Comparison of ENCODE assay signal across 24 cellular contexts in the genomic region with DNA sequence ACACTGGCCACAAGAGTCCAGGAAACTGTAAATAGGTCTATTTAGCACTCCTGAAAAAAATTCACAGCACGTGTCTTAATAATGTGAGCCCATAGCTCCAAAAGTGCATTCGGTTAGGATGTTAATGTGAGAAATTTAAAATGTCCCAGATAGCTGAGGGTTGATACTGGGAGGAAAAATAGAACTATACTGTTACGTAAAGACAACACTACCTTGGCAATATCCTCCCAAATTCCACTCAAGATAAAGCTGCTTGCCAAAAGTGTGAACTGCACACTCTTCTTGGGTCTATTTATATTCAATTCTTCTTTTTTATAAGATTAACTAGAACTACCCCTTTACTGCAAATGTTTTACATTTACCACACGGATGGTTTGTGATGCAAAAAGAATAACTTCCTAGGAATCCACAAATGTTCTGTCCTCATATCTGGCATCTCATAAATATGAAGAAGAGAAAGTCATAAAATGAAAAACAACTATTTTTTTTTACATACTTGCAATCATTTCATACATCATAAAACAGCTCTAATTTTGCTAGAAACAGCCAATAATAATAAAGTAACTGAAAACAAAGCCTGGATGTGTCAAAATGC. TPM values are rescaled to one million over a fixed set of nuclear protein-coding genes. Genes with fewer than 3 reads are reported as not detected.
DNase-seq lines count a peak whose midpoint lies in the region; ATAC-seq and TF ChIP-seq lines count a peak whose summit lies in the region.
"Had no signal": no experiment of that assay in that cellular context is flagged by ENCODE, and none has a peak within 500 bp of the region (broad histone marks: within the 10 kb centered on the region; RNA-seq: fewer than 3 reads in every experiment).

No MANE protein-coding gene starts in this region.

- intact Hi-C loops in A673 (cut with micrococcal nuclease; ENCODE audit: unreplicated experiment) (no loop called here), breast epithelium (cut with DNase I; ENCODE audit: low total_unique reads) (no loop called here)
- intact Hi-C loops in naive thymus-derived CD4-positive, alpha-beta T cell (cut with micrococcal nuclease), result no loop called here

- DNase-seq in A673 (ENCODE audit: low spot score) (no peak), EH (ENCODE audit: low read depth) (peak; percentile 37), astrocyte of the hippocampus (ENCODE audit: low read depth, low spot score) (peak; percentile 34), breast epithelium (ENCODE audit: low spot score in 2 of 2) (no peak), glomerular visceral epithelial cell (ENCODE audit: extremely low spot score) (no peak), NCI-H1436 treated with DMSO at 0.1 percent for 48 hours (lab: John Stamatoyannopoulos, UW) (no peak)
- DNase-seq in naive thymus-derived CD4-positive, alpha-beta T cell, result no peak
- DNase-seq: activated CD4-positive, alpha-beta T cell treated with anti-CD3 and anti-CD28 coated beads for 36 hours; activated gamma-delta T cell; activated T-cell treated with anti-CD3 and anti-CD28 coated beads, Interleukin-2, amount 50 U/mL, for 1 hour; amniotic stem cell; cortex of kidney; GDM1; heart left ventricle; mesenchymal stem cell; NCI-H1048; NCI-H187 treated with DMSO at 0.1 percent for 48 hours; SJCRH30; small intestine had no signal

- H3K27ac Mint-ChIP-seq in naive thymus-derived CD4-positive, alpha-beta T cell, result peak overlapping the region in 5 of 9 donors; percentile 54 to 88 (median 85)
- H3K27ac Mint-ChIP-seq: activated CD4-positive, alpha-beta T cell treated with anti-CD3 and anti-CD28 coated beads for 36 hours; stimulated activated memory B cell treated with anti-CD40 and anti-IgM and Interleukin-4, amounts not matched to agents 10 μg/mL and 1 μg/mL and 100 μg/mL, for 72 hours had no signal

- H3K4me1 Mint-ChIP-seq in naive thymus-derived CD4-positive, alpha-beta T cell, result peaks cover 15 to 57% (median 44%) of the 10 kb centered on the region in 7 donors
- H3K4me1 Mint-ChIP-seq: stimulated activated memory B cell treated with anti-CD40 and anti-IgM and Interleukin-4, amounts not matched to agents 10 μg/mL and 1 μg/mL and 100 μg/mL, for 72 hours had no signal

- H3K4me3 Mint-ChIP-seq in naive thymus-derived CD4-positive, alpha-beta T cell, result peak overlapping the region in 7 of 10 donors; percentile 2 to 61 (median 29)
- H3K4me3 Mint-ChIP-seq: activated CD4-positive, alpha-beta T cell treated with anti-CD3 and anti-CD28 coated beads for 36 hours; stimulated activated memory B cell treated with anti-CD40 and anti-IgM and Interleukin-4, amounts not matched to agents 10 μg/mL and 1 μg/mL and 100 μg/mL, for 72 hours had no signal

- H3K27me3 Mint-ChIP-seq in naive thymus-derived CD4-positive, alpha-beta T cell, result no peaks in the 10 kb centered on the region
- H3K27me3 Mint-ChIP-seq: activated CD4-positive, alpha-beta T cell treated with anti-CD3 and anti-CD28 coated beads for 36 hours; CD4-positive, alpha-beta memory T cell; stimulated activated memory B cell treated with anti-CD40 and anti-IgM and Interleukin-4, amounts not matched to agents 10 μg/mL and 1 μg/mL and 100 μg/mL, for 72 hours had no signal

- H3K36me3 ChIP-seq in A673 (ENCODE audit: insufficient read depth, low read length, poor library complexity, severe bottlenecking) (no peaks in the 10 kb centered on the region), breast epithelium (no peaks in the 10 kb centered on the region)
- H3K36me3 ChIP-seq in naive thymus-derived CD4-positive, alpha-beta T cell (ENCODE audit: control insufficient read depth in 2 of 3, insufficient read depth in 3 of 3, low read length in 3 of 3), result peaks cover 0 to 4% (median 0%) of the 10 kb centered on the region in 3 experiments

- H3K4me1 ChIP-seq in A673 (ENCODE audit: insufficient read depth, low read length, poor library complexity, severe bottlenecking), result peaks cover 27% of the 10 kb centered on the region
- peaks cover 0 to 24% of the 10 kb centered on the region in 2 donors for H3K4me1 ChIP-seq in naive thymus-derived CD4-positive, alpha-beta T cell (ENCODE audit: control insufficient read depth in 2 of 2, insufficient read depth in 2 of 2, low read length in 2 of 2)
- H3K4me1 ChIP-seq in breast epithelium, result no peaks in the 10 kb centered on the region

- CTCF ChIA-PET in A673 (lab: Charles Lee), result no interaction called here
- CTCF ChIA-PET in naive thymus-derived CD4-positive, alpha-beta T cell (lab: Charles Lee), result no interaction called here

- H3K4me3 ChIP-seq in A673 (ENCODE audit: low read depth, low read length, poor library complexity, severe bottlenecking), result no peak overlapping the region
- H3K4me3 ChIP-seq in naive thymus-derived CD4-positive, alpha-beta T cell (ENCODE audit: low read length), result no peak overlapping the region
- no peak overlapping the region for H3K4me3 ChIP-seq in breast epithelium
- H3K4me3 ChIP-seq: heart left ventricle, SJCRH30, suprapubic skin had no signal

- no peak for ATAC-seq in naive thymus-derived CD4-positive, alpha-beta T cell
- ATAC-seq in HG02759 (IDR thresholded peaks at IDR 0.05; ENCODE audit: unreplicated experiment), result no peak
- ATAC-seq: stimulated activated memory B cell treated with anti-CD40 and anti-IgM and Interleukin-4, amounts not matched to agents 10 μg/mL and 1 μg/mL and 100 μg/mL, for 72 hours had no signal

- BruUV-seq in A673 (replicated peaks; lab: Mats Ljungman, UMichigan), result no TSS peak

- H3K27ac ChIP-seq in A673 (ENCODE audit: low read depth, low read length, poor library complexity, severe bottlenecking) (peak overlapping the region; percentile 18), breast epithelium (no peak overlapping the region)
- H3K27ac ChIP-seq in naive thymus-derived CD4-positive, alpha-beta T cell (ENCODE audit: low read depth, low read length), result peak overlapping the region; percentile 34
- H3K27ac ChIP-seq: KMS-11, SJCRH30, suprapubic skin had no signal

- H3K9me3 ChIP-seq in A673 (ENCODE audit: low read depth, low read length, poor library complexity, severe bottlenecking) (no peaks in the 10 kb centered on the region), breast epithelium (no peaks in the 10 kb centered on the region)
- no peaks in the 10 kb centered on the region for H3K9me3 ChIP-seq in naive thymus-derived CD4-positive, alpha-beta T cell (ENCODE audit: control insufficient read depth in 2 of 3, low read length in 3 of 3)
- H3K9me3 ChIP-seq: heart left ventricle, SJCRH30, suprapubic skin had no signal

- TF ChIP-seq CTCF in A673 (conservative IDR thresholded peaks at IDR 0.05; ENCODE audit: low read depth, low read length) (no peak), breast epithelium (IDR thresholded peaks at IDR 0.05) (no peak)

- POLR2A ChIA-PET in A673 (lab: Charles Lee; ENCODE audit: low non-redundant PET), result no interaction called here
- POLR2A ChIA-PET in naive thymus-derived CD4-positive, alpha-beta T cell (lab: Charles Lee), result no interaction called here

- H3K9me3 Mint-ChIP-seq in naive thymus-derived CD4-positive, alpha-beta T cell, result no peaks in the 10 kb centered on the region
- H3K9me3 Mint-ChIP-seq: CD4-positive, alpha-beta memory T cell; stimulated activated memory B cell treated with anti-CD40 and anti-IgM and Interleukin-4, amounts not matched to agents 10 μg/mL and 1 μg/mL and 100 μg/mL, for 72 hours had no signal

- TF ChIP-seq POLR2A in breast epithelium (IDR thresholded peaks at IDR 0.05), result no peak

- peaks cover 0 to 25% (median 20%) of the 10 kb centered on the region in 5 donors for H3K36me3 Mint-ChIP-seq in naive thymus-derived CD4-positive, alpha-beta T cell

- H3K27me3 ChIP-seq in A673 (replicated peaks; ENCODE audit: insufficient read depth, low read depth, low read length, poor library complexity), result no peaks in the 10 kb centered on the region
- H3K27me3 ChIP-seq in naive thymus-derived CD4-positive, alpha-beta T cell (ENCODE audit: control insufficient read depth in 2 of 2, insufficient read depth in 2 of 2, low read length in 2 of 2), result no peaks in the 10 kb centered on the region
- H3K27me3 ChIP-seq in breast epithelium, result no peaks in the 10 kb centered on the region
- H3K27me3 ChIP-seq: heart left ventricle, SJCRH30, suprapubic skin had no signal

RNA-seq across cellular contexts. Expression of a gene that starts 10.4 kb away (rescaled TPM):
- total RNA-seq in A673 (2021) (18.5 and 20.4 TPM in 2 replicates), breast epithelium (10 to 100 TPM; 26.5 to 36.4 (median 26.7) TPM)
- total RNA-seq in naive thymus-derived CD4-positive, alpha-beta T cell, result 10 to 100 TPM; 17.5 to 32.6 (median 21.6) TPM
- polyA plus RNA-seq in naive thymus-derived CD4-positive, alpha-beta T cell, result 1 to 10 TPM; 5.3 to 7.9 TPM

Comparison
In these comparisons a context has a peak if more than half of its experiments do, and no peak if none do; other contexts are left out.
1. DNase-seq: peak in EH (single experiment) and astrocyte of the hippocampus (single experiment); none in A673 (single experiment), naive thymus-derived CD4-positive, alpha-beta T cell (0 of 9), breast epithelium (0 of 2), glomerular visceral epithelial cell (single experiment) and NCI-H1436 treated with DMSO at 0.1 percent for 48 hours (single experiment).
2. H3K27ac ChIP-seq: peak in A673 (single experiment) and naive thymus-derived CD4-positive, alpha-beta T cell (single experiment); none in breast epithelium (0 of 2).